Comparison of ENCODE assay signal across 8 cellular contexts in genomic region chr6:46016063-46016608, GRCh38. TPM values are rescaled to one million over a fixed set of nuclear protein-coding genes. Genes with fewer than 3 reads are reported as not detected.
DNase-seq lines count a peak whose midpoint lies in the region; ATAC-seq and TF ChIP-seq lines count a peak whose summit lies in the region.
"Had no signal": no experiment of that assay in that cellular context is flagged by ENCODE, and none has a peak within 500 bp of the region (broad histone marks: within the 10 kb centered on the region; RNA-seq: fewer than 3 reads in every experiment).

No MANE protein-coding gene starts in this region.

- no peaks in the 10 kb centered on the region for H3K9me3 ChIP-seq in HUES64 (ENCODE audit: insufficient read depth, low read depth, low read length)
- no peaks in the 10 kb centered on the region for H3K9me3 ChIP-seq in left lung
- H3K9me3 ChIP-seq: HAP-1 had no signal

- H3K4me1 ChIP-seq in HUES64 (ENCODE audit: insufficient read depth, low read length) (peaks cover 24% of the 10 kb centered on the region), left lung (peaks cover 9 to 22% of the 10 kb centered on the region in 2 donors)
- H3K4me1 ChIP-seq: HAP-1 had no signal

- peak overlapping the region; percentile 64 for H3K4me3 ChIP-seq in HUES64 (ENCODE audit: low read length)
- peak overlapping the region; percentile 44 to 51 for H3K4me3 ChIP-seq in left lung

- WGBS in HUES64 = 45% methylated on average over 7 of the region's 8 CpGs

- no peak for DNase-seq in activated T-cell treated with anti-CD3 and anti-CD28 coated beads, Interleukin-2, amount 50 U/mL, for 72 hours
- DNase-seq in left lung = no peak
- DNase-seq in stimulated activated effector memory CD8-positive, alpha-beta T cell treated with anti-CD3 and anti-CD28 coated beads, Interleukin-12 subunit alpha, Interleukin-12 subunit beta, amount 100 ng/mL, for 72 hours (ENCODE audit: low spot score in 2 of 2) = no peak

- peaks cover 44% of the 10 kb centered on the region for H3K4me1 Mint-ChIP-seq in activated T-cell treated with anti-CD3 and anti-CD28 coated beads, Interleukin-2, amount 50 U/mL, for 72 hours (ENCODE audit: low read depth)
- H3K4me1 Mint-ChIP-seq in stimulated activated effector memory CD8-positive, alpha-beta T cell treated with anti-CD3 and anti-CD28 coated beads, Interleukin-12 subunit alpha, Interleukin-12 subunit beta, amount 100 ng/mL, for 72 hours = peaks cover 47% of the 10 kb centered on the region

- peaks cover 2 to 3% of the 10 kb centered on the region in 2 donors for H3K36me3 Mint-ChIP-seq in activated T-cell treated with anti-CD3 and anti-CD28 coated beads, Interleukin-2, amount 50 U/mL, for 72 hours (ENCODE audit: insufficient read depth in 2 of 2)
- no peaks in the 10 kb centered on the region for H3K36me3 Mint-ChIP-seq in stimulated activated effector memory CD8-positive, alpha-beta T cell treated with anti-CD3 and anti-CD28 coated beads, Interleukin-12 subunit alpha, Interleukin-12 subunit beta, amount 100 ng/mL, for 72 hours

- H3K27ac Mint-ChIP-seq in activated T-cell treated with anti-CD3 and anti-CD28 coated beads, Interleukin-2, amount 50 U/mL, for 72 hours = no peak overlapping the region
- peak overlapping the region; percentile 7 for H3K27ac Mint-ChIP-seq in stimulated activated effector memory CD8-positive, alpha-beta T cell treated with anti-CD3 and anti-CD28 coated beads, Interleukin-12 subunit alpha, Interleukin-12 subunit beta, amount 100 ng/mL, for 72 hours

- H3K27ac ChIP-seq in HUES64 (ENCODE audit: low read depth, low read length) (no peak overlapping the region), left lung (peak overlapping the region in 1 of 2 donors; percentile 80)

- peak overlapping the region; percentile 18 to 59 for H3K4me3 Mint-ChIP-seq in activated T-cell treated with anti-CD3 and anti-CD28 coated beads, Interleukin-2, amount 50 U/mL, for 72 hours
- peak overlapping the region; percentile 78 for H3K4me3 Mint-ChIP-seq in stimulated activated effector memory CD8-positive, alpha-beta T cell treated with anti-CD3 and anti-CD28 coated beads, Interleukin-12 subunit alpha, Interleukin-12 subunit beta, amount 100 ng/mL, for 72 hours

- intact Hi-C loops in left lung (cut with DNase I) = no loop called here

- ATAC-seq in activated T-cell treated with anti-CD3 and anti-CD28 coated beads, Interleukin-2, amount 50 U/mL, for 72 hours (replicated peaks in 1 of 2) = no peak
- ATAC-seq in left lung (peak; percentile 20), HG03280 (IDR thresholded peaks at IDR 0.05; ENCODE audit: unreplicated experiment) (no peak), HG03025 (IDR thresholded peaks at IDR 0.05; ENCODE audit: low FRiP score, unreplicated experiment) (no peak), GM18519 (IDR thresholded peaks at IDR 0.05; ENCODE audit: low FRiP score, unreplicated experiment) (no peak)
- no peak for ATAC-seq in stimulated activated effector memory CD8-positive, alpha-beta T cell treated with anti-CD3 and anti-CD28 coated beads, Interleukin-12 subunit alpha, Interleukin-12 subunit beta, amount 100 ng/mL, for 72 hours

- no peak for TF ChIP-seq CTCF in left lung (IDR thresholded peaks at IDR 0.05)

- H3K9ac ChIP-seq in HUES64 (ENCODE audit: low read depth, low read length) = no peak overlapping the region

- H3K27me3 ChIP-seq in HUES64 (ENCODE audit: insufficient read depth, low read length) = peaks cover 54% of the 10 kb centered on the region
- peaks cover 23 to 40% of the 10 kb centered on the region in 2 donors for H3K27me3 ChIP-seq in left lung

- peaks cover 34% of the 10 kb centered on the region for H3K27me3 Mint-ChIP-seq in activated T-cell treated with anti-CD3 and anti-CD28 coated beads, Interleukin-2, amount 50 U/mL, for 72 hours (ENCODE audit: low read depth)

- H3K9me3 Mint-ChIP-seq in activated T-cell treated with anti-CD3 and anti-CD28 coated beads, Interleukin-2, amount 50 U/mL, for 72 hours = peaks cover 2 to 4% of the 10 kb centered on the region in 2 donors
- no peaks in the 10 kb centered on the region for H3K9me3 Mint-ChIP-seq in stimulated activated effector memory CD8-positive, alpha-beta T cell treated with anti-CD3 and anti-CD28 coated beads, Interleukin-12 subunit alpha, Interleukin-12 subunit beta, amount 100 ng/mL, for 72 hours

- no peaks in the 10 kb centered on the region for H3K36me3 ChIP-seq in HUES64 (ENCODE audit: insufficient read depth, low read length)
- no peaks in the 10 kb centered on the region for H3K36me3 ChIP-seq in left lung
- H3K36me3 ChIP-seq: HAP-1 had no signal

RNA-seq across cellular contexts. Expression of gene CLIC5, which starts 0.5 kb away (rescaled TPM):
- polyA plus RNA-seq in HUES64 (2013, experiment 1 of 2) = 0.10 TPM
- polyA plus RNA-seq in HUES64 (2013, experiment 2 of 2) = 0.25 TPM
- total RNA-seq in activated T-cell treated with anti-CD3 and anti-CD28 coated beads, Interleukin-2, amount 50 U/mL, for 72 hours = 1 to 10 TPM; 3.3 to 6.6 TPM
- 100 to 1,000 TPM in 1 of 2 donors, 10 to 100 TPM in 1; 44.3 to 179 TPM for total RNA-seq in left lung

Comparison
In these comparisons a context has a peak if more than half of its experiments do, and no peak if none do; other contexts are left out.
1. RNA of gene CLIC5, which starts 0.5 kb away (total RNA-seq): 44.3 to 179 TPM in left lung; 3.3 to 6.6 TPM in activated T-cell treated with anti-CD3 and anti-CD28 coated beads, Interleukin-2, amount 50 U/mL, for 72 hours; every median in the first group is over 4 times any median in the second.